In the genomic region with DNA sequence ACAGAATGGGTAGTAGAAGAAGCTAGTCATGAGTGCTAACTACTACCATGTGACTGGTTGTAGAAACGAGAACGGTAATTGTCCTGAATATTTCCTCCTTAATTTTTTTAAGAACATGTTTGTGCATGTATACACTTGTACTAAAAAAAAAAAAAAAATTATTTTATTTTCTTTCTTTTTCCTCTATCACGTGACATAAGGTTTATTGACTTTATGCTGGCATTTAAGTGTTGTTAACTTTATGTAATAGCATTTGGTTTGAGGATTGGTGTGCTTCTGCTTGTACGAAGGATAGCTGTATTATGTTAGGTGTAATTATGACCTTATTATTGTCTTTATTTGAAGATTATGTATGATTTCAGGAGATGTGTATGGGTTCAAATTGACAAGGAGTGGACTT, we compare ENCODE assay signal across 27 cellular contexts.
"Had no signal": no experiment of that assay in that cellular context is flagged by ENCODE, and none has a peak within 500 bp of the region (broad histone marks: within the 10 kb centered on the region; RNA-seq: fewer than 3 reads in every experiment).

No MANE protein-coding gene starts in this region.

- H3K27ac ChIP-seq: stomach, suprapubic skin, testis, thoracic aorta, thyroid gland, tibial artery, tibial nerve, transverse colon, upper lobe of left lung, upper lobe of right lung, uterus, vagina had no signal

- H3K4me1 ChIP-seq: stomach, suprapubic skin, testis, thyroid gland, tibial artery, tibial nerve, transverse colon, upper lobe of left lung, upper lobe of right lung, uterus, vagina had no signal

- DNase-seq: stimulated activated CD4-positive, alpha-beta T cell treated with anti-CD3 and anti-CD28 coated beads, Interleukin-2, amount 100 ng/mL, for 48 hours; stimulated activated CD4-positive, alpha-beta T cell treated with anti-CD3 and anti-CD28 coated beads, Interleukin-4, amount 100 ng/mL, for 1 hour; stimulated activated CD4-positive, alpha-beta T cell treated with anti-CD3 and anti-CD28 coated beads, Interleukin-4, amount 100 ng/mL, for 24 hours; stimulated activated CD4-positive, alpha-beta T cell treated with anti-CD3 and anti-CD28 coated beads, Interleukin-4, amount 100 ng/mL, for 4 hours; stimulated activated CD8-positive, alpha-beta memory T cell treated with anti-CD3 and anti-CD28 coated beads, Interleukin-4, amount 100 ng/mL, for 48 hours; stimulated activated naive B cell treated with anti-CD40 and anti-IgM and Interleukin-4, amounts not matched to agents 10 μg/mL and 1 μg/mL and 100 μg/mL, for 72 hours; stimulated activated naive CD4-positive, alpha-beta T cell; stimulated activated naive CD4-positive, alpha-beta T cell treated with Interleukin-2 at 50 U/mL for 16 hours; stimulated activated naive CD8-positive, alpha-beta T cell treated with anti-CD3 and anti-CD28 coated beads, Interleukin-15, amount 100 ng/mL, for 72 hours; stimulated activated naive CD8-positive, alpha-beta T cell treated with anti-CD3 and anti-CD28 coated beads, Interleukin-15, Interleukin-2, amounts not matched to agents 100 U/mL and 50 U/mL, for 24 hours; stomach; substantia nigra; testis; thyroid gland; tibial artery; transverse colon; trophoblast cell; upper lobe of left lung; upper lobe of right lung; uterus had no signal

- ATAC-seq: stimulated activated effector memory CD8-positive, alpha-beta T cell treated with anti-CD3 and anti-CD28 coated beads, Interleukin-12 subunit alpha, Interleukin-12 subunit beta, amount 100 ng/mL, for 72 hours; stimulated activated memory B cell treated with anti-CD40 and anti-IgM and Interleukin-4, amounts not matched to agents 10 μg/mL and 1 μg/mL and 100 μg/mL, for 72 hours; stimulated activated naive B cell treated with anti-CD40 and anti-IgM and Interleukin-4, amounts not matched to agents 10 μg/mL and 1 μg/mL and 100 μg/mL, for 72 hours; stimulated activated naive CD8-positive, alpha-beta T cell treated with anti-CD3 and anti-CD28 coated beads, Interleukin-15, amount 100 ng/mL, for 72 hours; stimulated activated naive CD8-positive, alpha-beta T cell treated with anti-CD3 and anti-CD28 coated beads, Interleukin-15, Interleukin-2, amounts not matched to agents 100 U/mL and 50 U/mL, for 24 hours; upper lobe of right lung had no signal

- H3K9me3 ChIP-seq: testis, thoracic aorta, thyroid gland, tibial artery, tibial nerve, transverse colon, upper lobe of left lung, upper lobe of right lung, uterus, vagina had no signal

- FAIRE-seq: urothelium cell line had no signal

- H3K36me3 ChIP-seq: stomach, suprapubic skin, thoracic aorta, thyroid gland, tibial artery, tibial nerve, transverse colon, upper lobe of left lung, upper lobe of right lung, uterus, vagina had no signal

- H3K4me3 ChIP-seq: stomach, suprapubic skin, testis, thoracic aorta, thyroid gland, tibial artery, tibial nerve, transverse colon, upper lobe of left lung, upper lobe of right lung, uterus, vagina had no signal

- H3K27me3 ChIP-seq: stomach, suprapubic skin, testis, thyroid gland, tibial artery, tibial nerve, transverse colon, upper lobe of left lung, upper lobe of right lung, uterus, vagina had no signal
